ENCODE assay signal across 24 cellular contexts in genomic region chr1:157105298-157105987, GRCh38. TPM values are rescaled to one million over a fixed set of nuclear protein-coding genes. Genes with fewer than 3 reads are reported as not detected.
DNase-seq lines count a peak whose midpoint lies in the region; ATAC-seq, FAIRE-seq and TF ChIP-seq lines count a peak whose summit lies in the region.
"Had no signal": no experiment of that assay in that cellular context is flagged by ENCODE, and none has a peak within 500 bp of the region (broad histone marks: within the 10 kb centered on the region; RNA-seq: fewer than 3 reads in every experiment).

No MANE protein-coding gene starts in this region.

- no peak overlapping the region for H2BK120ac ChIP-seq in neuronal stem cell (ENCODE audit: low read depth, low read length)
- H2BK120ac ChIP-seq in trophoblast cell (ENCODE audit: insufficient read depth, low read length, poor library complexity): no peak overlapping the region

- H2AK5ac ChIP-seq in neuronal stem cell (ENCODE audit: low read depth, low read length): peak overlapping the region; percentile 14
- H2AK5ac ChIP-seq in trophoblast cell (ENCODE audit: low read length): no peak overlapping the region

- WGBS in neuronal stem cell (ENCODE audit: extremely low coverage in 2 of 2, insufficient read length in 2 of 2, insufficient replicate concordance in 1 of 2), 2 donors: no CpG with 5 or more reads among the region's 14 CpGs
- no CpG with 5 or more reads among the region's 14 CpGs for WGBS in trophoblast cell (ENCODE audit: extremely low coverage, insufficient coverage, insufficient read length)

- TF ChIP-seq CTCF in natural killer cell (IDR thresholded peaks at IDR 0.05) (no peak), astrocyte (IDR thresholded peaks at IDR 0.05; ENCODE audit: insufficient read depth, low read depth, low read length) (no peak)

- peak overlapping the region; percentile 72 for H2AFZ ChIP-seq in astrocyte (ENCODE audit: low read depth, low read length)
- peak overlapping the region; percentile 53 for H2AFZ ChIP-seq in neuronal stem cell (ENCODE audit: low read length)
- no peak overlapping the region for H2AFZ ChIP-seq in trophoblast cell (ENCODE audit: insufficient read depth, low read length, poor library complexity)

- H3K27me3 ChIP-seq in astrocyte (ENCODE audit: insufficient read depth, low read length) (no peaks in the 10 kb centered on the region), neuronal stem cell (ENCODE audit: control insufficient read depth in 3 of 3, insufficient read depth in 3 of 3, low read depth in 1 of 3, low read length in 3 of 3) (peaks cover 0 to 71% (median 2%) of the 10 kb centered on the region in 3 experiments), trophoblast cell (ENCODE audit: insufficient read depth, low read length) (peaks cover 3% of the 10 kb centered on the region)

- no peak overlapping the region for H4K12ac ChIP-seq in trophoblast cell (ENCODE audit: low read depth, low read length)

- peak overlapping the region; percentile 90 to 93 for H3K27ac Mint-ChIP-seq in natural killer cell treated with Interleukin-12 subunit alpha and Interleukin-12 subunit beta and Interleukin-15 and Interleukin-18, amount 100 ng/mL, for 72 hours
- H3K27ac Mint-ChIP-seq in natural killer cell: no peak overlapping the region
- peak overlapping the region; percentile 81 for H3K27ac Mint-ChIP-seq in astrocyte (ENCODE audit: unreplicated experiment)
- H3K27ac Mint-ChIP-seq: activated CD4-positive, alpha-beta T cell treated with anti-CD3 and anti-CD28 coated beads, Interleukin-2, amount 10 ng/mL, durations not matched to agents 7 days and 5 days; activated T-helper 2 cell treated with anti-CD3 and anti-CD28 coated beads, Interferon-gamma antibody, Interleukin-2, Interleukin-4, amounts not matched to agents 10 μg/mL and 5 μg/mL and 100 μg/mL, durations not matched to agents 14 hours and 24 hours and 36 hours; CD8-positive, alpha-beta T cell had no signal

- peaks cover 56 to 69% of the 10 kb centered on the region in 2 donors for H3K4me1 Mint-ChIP-seq in natural killer cell treated with Interleukin-12 subunit alpha and Interleukin-12 subunit beta and Interleukin-15 and Interleukin-18, amount 100 ng/mL, for 72 hours (ENCODE audit: low read depth in 2 of 2)
- H3K4me1 Mint-ChIP-seq in natural killer cell (no peaks in the 10 kb centered on the region), astrocyte (ENCODE audit: low read depth, unreplicated experiment) (peaks cover 28% of the 10 kb centered on the region)

- no peaks in the 10 kb centered on the region for H4K20me1 ChIP-seq in astrocyte (ENCODE audit: insufficient read depth, low read length)

- no peak overlapping the region for H4K91ac ChIP-seq in neuronal stem cell (ENCODE audit: low read depth, low read length, poor library complexity)
- H4K91ac ChIP-seq in trophoblast cell (ENCODE audit: low read depth, low read length): no peak overlapping the region

- no peak for FAIRE-seq in astrocyte (lab: Jason Lieb, UNC)
- FAIRE-seq: bronchial epithelial cell had no signal

- H3K9me3 ChIP-seq in astrocyte (ENCODE audit: insufficient read depth, low read depth, low read length) (no peaks in the 10 kb centered on the region), neuronal stem cell (replicated peaks in 1 of 2; ENCODE audit: control insufficient read depth in 2 of 2, insufficient read depth in 1 of 2, low read depth in 1 of 2, low read length in 2 of 2) (peaks cover 0 to 2% of the 10 kb centered on the region in 2 donors), trophoblast cell (ENCODE audit: insufficient read depth, low read depth, low read length) (no peaks in the 10 kb centered on the region)
- H3K9me3 ChIP-seq: left ventricle myocardium inferior, right atrium auricular region, suprapubic skin had no signal

- H4K8ac ChIP-seq in neuronal stem cell (ENCODE audit: low read depth, low read length) (no peak overlapping the region), trophoblast cell (ENCODE audit: low read depth, low read length) (no peak overlapping the region)

- H3K4me3 ChIP-seq in astrocyte (ENCODE audit: insufficient read depth, low read depth, low read length) (no peak overlapping the region), neuronal stem cell (ENCODE audit: low read length in 2 of 2) (no peak overlapping the region), trophoblast cell (ENCODE audit: low read depth, low read length) (no peak overlapping the region)
- H3K4me3 ChIP-seq: left ventricle myocardium inferior, right atrium auricular region, suprapubic skin had no signal

- peak overlapping the region; percentile 10 for H3K23ac ChIP-seq in neuronal stem cell (ENCODE audit: low read depth, low read length, poor library complexity)
- no peak overlapping the region for H3K23ac ChIP-seq in trophoblast cell (ENCODE audit: low read length)

- H3K4me1 ChIP-seq in astrocyte (ENCODE audit: insufficient read depth, low read length) (peaks cover 31% of the 10 kb centered on the region), neuronal stem cell (ENCODE audit: control insufficient read depth in 2 of 2, insufficient read depth in 1 of 2, low read depth in 1 of 2, low read length in 2 of 2) (peaks cover 6 to 10% of the 10 kb centered on the region in 2 donors), trophoblast cell (ENCODE audit: control insufficient read depth in 1 of 2, insufficient read depth in 2 of 2, low read length in 2 of 2) (no peaks in the 10 kb centered on the region)
- H3K4me1 ChIP-seq: left ventricle myocardium inferior, right atrium auricular region had no signal

- H3K9ac ChIP-seq in astrocyte (ENCODE audit: low read length): peak overlapping the region; percentile 80
- H3K9ac ChIP-seq in neuronal stem cell (ENCODE audit: low read depth, low read length, poor library complexity): no peak overlapping the region
- no peak overlapping the region for H3K9ac ChIP-seq in trophoblast cell (ENCODE audit: low read length)

- no peak overlapping the region for H3K4me2 ChIP-seq in astrocyte (ENCODE audit: low read length)
- H3K4me2 ChIP-seq in neuronal stem cell (ENCODE audit: insufficient read depth, low read length, poor library complexity, severe bottlenecking): no peak overlapping the region
- H3K4me2 ChIP-seq in trophoblast cell (ENCODE audit: low read length): no peak overlapping the region

- peak overlapping the region; percentile 79 for H3K4me3 Mint-ChIP-seq in natural killer cell treated with Interleukin-12 subunit alpha and Interleukin-12 subunit beta and Interleukin-15 and Interleukin-18, amount 100 ng/mL, for 72 hours
- H3K4me3 Mint-ChIP-seq in natural killer cell (no peak overlapping the region), astrocyte (ENCODE audit: unreplicated experiment) (no peak overlapping the region)
- H3K4me3 Mint-ChIP-seq: activated CD4-positive, alpha-beta T cell treated with anti-CD3 and anti-CD28 coated beads, Interleukin-2, amount 10 ng/mL, durations not matched to agents 7 days and 5 days; CD8-positive, alpha-beta T cell had no signal

- H2BK15ac ChIP-seq in neuronal stem cell (ENCODE audit: low read length): no peak overlapping the region

- H3K27me3 Mint-ChIP-seq in natural killer cell treated with Interleukin-12 subunit alpha and Interleukin-12 subunit beta and Interleukin-15 and Interleukin-18, amount 100 ng/mL, for 72 hours: peaks cover 4 to 17% of the 10 kb centered on the region in 2 donors
- peaks cover 30 to 34% of the 10 kb centered on the region in 2 donors for H3K27me3 Mint-ChIP-seq in natural killer cell (ENCODE audit: low read depth in 2 of 2)
- H3K27me3 Mint-ChIP-seq in astrocyte (ENCODE audit: low read depth, unreplicated experiment): peaks cover 22% of the 10 kb centered on the region

- no peaks in the 10 kb centered on the region for H3K79me2 ChIP-seq in astrocyte (ENCODE audit: insufficient read depth, low read length)
- no peaks in the 10 kb centered on the region for H3K79me2 ChIP-seq in trophoblast cell (ENCODE audit: control insufficient read depth, insufficient read depth, low read length, poor library complexity)

- no peaks in the 10 kb centered on the region for H3K36me3 ChIP-seq in astrocyte (ENCODE audit: insufficient read depth, low read length)
- no peaks in the 10 kb centered on the region for H3K36me3 ChIP-seq in neuronal stem cell (replicated peaks in 1 of 2; ENCODE audit: control insufficient read depth in 2 of 2, insufficient read depth in 2 of 2, low read length in 2 of 2)
- no peaks in the 10 kb centered on the region for H3K36me3 ChIP-seq in trophoblast cell (ENCODE audit: control insufficient read depth in 1 of 2, insufficient read depth in 2 of 2, low read length in 2 of 2)
- H3K36me3 ChIP-seq: left ventricle myocardium inferior, right atrium auricular region, suprapubic skin had no signal

- peaks cover 5% of the 10 kb centered on the region for H3K36me3 Mint-ChIP-seq in natural killer cell treated with Interleukin-12 subunit alpha and Interleukin-12 subunit beta and Interleukin-15 and Interleukin-18, amount 100 ng/mL, for 72 hours
- no peaks in the 10 kb centered on the region for H3K36me3 Mint-ChIP-seq in natural killer cell
- no peaks in the 10 kb centered on the region for H3K36me3 Mint-ChIP-seq in astrocyte (ENCODE audit: low read depth, unreplicated experiment)
- H3K36me3 Mint-ChIP-seq: CD8-positive, alpha-beta T cell had no signal

- H2BK5ac ChIP-seq in neuronal stem cell (ENCODE audit: low read length) (no peak overlapping the region), trophoblast cell (ENCODE audit: low read depth, low read length, poor library complexity) (no peak overlapping the region)

- no peak for ATAC-seq in natural killer cell treated with Interleukin-12 subunit alpha and Interleukin-12 subunit beta and Interleukin-15 and Interleukin-18, amount 100 ng/mL, for 72 hours
- ATAC-seq in natural killer cell: no peak
- ATAC-seq in HG03342 (IDR thresholded peaks at IDR 0.05; ENCODE audit: unreplicated experiment): no peak
- ATAC-seq in HG03565 (IDR thresholded peaks at IDR 0.05; ENCODE audit: unreplicated experiment): no peak
- ATAC-seq: CD8-positive, alpha-beta T cell had no signal

- H3K9me3 Mint-ChIP-seq in natural killer cell treated with Interleukin-12 subunit alpha and Interleukin-12 subunit beta and Interleukin-15 and Interleukin-18, amount 100 ng/mL, for 72 hours: no peaks in the 10 kb centered on the region
- H3K9me3 Mint-ChIP-seq in natural killer cell (no peaks in the 10 kb centered on the region), astrocyte (ENCODE audit: unreplicated experiment) (peaks cover 6% of the 10 kb centered on the region)
- H3K9me3 Mint-ChIP-seq: activated CD4-positive, alpha-beta T cell treated with anti-CD3 and anti-CD28 coated beads, Interleukin-2, amount 10 ng/mL, durations not matched to agents 7 days and 5 days; activated T-helper 2 cell treated with anti-CD3 and anti-CD28 coated beads, Interferon-gamma antibody, Interleukin-2, Interleukin-4, amounts not matched to agents 10 μg/mL and 5 μg/mL and 100 μg/mL, durations not matched to agents 14 hours and 24 hours and 36 hours; CD8-positive, alpha-beta T cell had no signal

- H2BK12ac ChIP-seq in neuronal stem cell (ENCODE audit: low read length): no peak overlapping the region
- no peak overlapping the region for H2BK12ac ChIP-seq in trophoblast cell (ENCODE audit: low read length)

- peak overlapping the region; percentile 88 for H3K27ac ChIP-seq in astrocyte (ENCODE audit: low read depth, low read length)
- H3K27ac ChIP-seq in neuronal stem cell (replicated peaks; ENCODE audit: low read length): no peak overlapping the region
- H3K27ac ChIP-seq in trophoblast cell (ENCODE audit: low read depth, low read length): no peak overlapping the region
- H3K27ac ChIP-seq: left ventricle myocardium inferior, right atrium auricular region, suprapubic skin had no signal

- H3K14ac ChIP-seq in neuronal stem cell (ENCODE audit: low read length): no peak overlapping the region
- H3K14ac ChIP-seq in trophoblast cell (ENCODE audit: low read length): no peak overlapping the region

- H3K18ac ChIP-seq in neuronal stem cell (ENCODE audit: low read length) (no peak overlapping the region), trophoblast cell (ENCODE audit: low read length) (no peak overlapping the region)

- H3K79me1 ChIP-seq in neuronal stem cell (ENCODE audit: low read depth, low read length) (no peaks in the 10 kb centered on the region), trophoblast cell (ENCODE audit: low read length) (no peaks in the 10 kb centered on the region)

- H3K4ac ChIP-seq in neuronal stem cell (ENCODE audit: low read length) (no peak overlapping the region), trophoblast cell (ENCODE audit: low read depth, low read length) (no peak overlapping the region)

- intact Hi-C loops in natural killer cell (cut with micrococcal nuclease): no loop called here

- no peak for DNase-seq in natural killer cell treated with Interleukin-12 subunit alpha and Interleukin-12 subunit beta and Interleukin-15 and Interleukin-18, amount 100 ng/mL, for 72 hours (ENCODE audit: low spot score)
- DNase-seq in natural killer cell: no peak
- DNase-seq in astrocyte (ENCODE audit: low read depth): no peak
- no peak for DNase-seq in neuronal stem cell (ENCODE audit: low spot score)
- no peak for DNase-seq in NCI-H345 (lab: John Stamatoyannopoulos, UW)
- DNase-seq in trophoblast cell: no peak
- DNase-seq: activated CD4-positive, alpha-beta T cell treated with anti-CD3 and anti-CD28 coated beads, Interleukin-2, amount 10 ng/mL, durations not matched to agents 7 days and 5 days; CD8-positive, alpha-beta T cell; DMS79 treated with DMSO at 0.1 percent for 48 hours; GOT3; Kasumi-1; left ventricle myocardium inferior; NCI-H1092; NCI-H2029 treated with DMSO at 0.1 percent for 48 hours; NCI-H446; stimulated activated CD4-positive, alpha-beta T cell treated with anti-CD3 and anti-CD28 coated beads, Interleukin-15, amount 100 ng/mL, for 24 hours had no signal

RNA-seq across cellular contexts. Expression of gene ETV3L, which starts 5.8 kb away (rescaled TPM):
- 1 to 10 TPM; 1.7 to 3.6 TPM for total RNA-seq in natural killer cell treated with Interleukin-12 subunit alpha and Interleukin-12 subunit beta and Interleukin-15 and Interleukin-18, amount 100 ng/mL, for 72 hours
- total RNA-seq in natural killer cell: not detected
- total RNA-seq in astrocyte: not detected in 2 replicates
- polyA plus RNA-seq in neuronal stem cell (2013, experiment 1 of 2): 0.04 TPM
- polyA plus RNA-seq in neuronal stem cell (2013, experiment 2 of 2): 0.03 TPM
- not detected in 2 replicates for polyA plus RNA-seq in trophoblast cell (2013)
- total RNA-seq: activated CD4-positive, alpha-beta T cell treated with anti-CD3 and anti-CD28 coated beads, Interleukin-2, amount 10 ng/mL, durations not matched to agents 7 days and 5 days; activated T-helper 2 cell treated with anti-CD3 and anti-CD28 coated beads, Interferon-gamma antibody, Interleukin-2, Interleukin-4, amounts not matched to agents 10 μg/mL and 5 μg/mL and 100 μg/mL, durations not matched to agents 14 hours and 24 hours and 36 hours; bronchial epithelial cell; CD8-positive, alpha-beta T cell; HT1080; left ventricle myocardium inferior; mucosa of gallbladder; right atrium auricular region; suprapubic skin had no signal

RNA-seq across cellular contexts. Expression of gene ETV3, which starts 32.8 kb away (rescaled TPM):
- total RNA-seq in natural killer cell treated with Interleukin-12 subunit alpha and Interleukin-12 subunit beta and Interleukin-15 and Interleukin-18, amount 100 ng/mL, for 72 hours: 10 to 100 TPM; 45.8 to 63.0 TPM
- total RNA-seq in natural killer cell (100 to 1,000 TPM in 1 of 3 donors, 10 to 100 TPM in 2; 58.3 to 101 (median 76.6) TPM), astrocyte (35.4 and 37.5 TPM in 2 replicates)
- 6.7 TPM for polyA plus RNA-seq in neuronal stem cell (2013, experiment 1 of 2)
- polyA plus RNA-seq in neuronal stem cell (2013, experiment 2 of 2): 6.9 TPM
- 11.1 and 11.7 TPM in 2 replicates for polyA plus RNA-seq in trophoblast cell (2013)

RNA-seq across cellular contexts. Expression of gene ARHGEF11, which starts 59.9 kb away (rescaled TPM):
- total RNA-seq in natural killer cell treated with Interleukin-12 subunit alpha and Interleukin-12 subunit beta and Interleukin-15 and Interleukin-18, amount 100 ng/mL, for 72 hours: 1 to 10 TPM; 1.0 to 2.5 TPM
- 1 to 10 TPM; 1.7 to 2.8 (median 2.4) TPM for total RNA-seq in natural killer cell
- 24.4 and 29.2 TPM in 2 replicates for total RNA-seq in astrocyte
- 14.5 TPM for polyA plus RNA-seq in neuronal stem cell (2013, experiment 1 of 2)
- polyA plus RNA-seq in neuronal stem cell (2013, experiment 2 of 2): 14.6 TPM
- polyA plus RNA-seq in trophoblast cell (2013): 8.7 and 8.8 TPM in 2 replicates

Comparison
In these comparisons a context has a peak if more than half of its experiments do, and no peak if none do; other contexts are left out.
1. H3K27ac Mint-ChIP-seq: peak in natural killer cell treated with Interleukin-12 subunit alpha and Interleukin-12 subunit beta and Interleukin-15 and Interleukin-18, amount 100 ng/mL, for 72 hours (2 of 2) and astrocyte (single experiment); none in natural killer cell (0 of 2).